8 cellular contexts compared by ENCODE assay signal in the genomic region with DNA sequence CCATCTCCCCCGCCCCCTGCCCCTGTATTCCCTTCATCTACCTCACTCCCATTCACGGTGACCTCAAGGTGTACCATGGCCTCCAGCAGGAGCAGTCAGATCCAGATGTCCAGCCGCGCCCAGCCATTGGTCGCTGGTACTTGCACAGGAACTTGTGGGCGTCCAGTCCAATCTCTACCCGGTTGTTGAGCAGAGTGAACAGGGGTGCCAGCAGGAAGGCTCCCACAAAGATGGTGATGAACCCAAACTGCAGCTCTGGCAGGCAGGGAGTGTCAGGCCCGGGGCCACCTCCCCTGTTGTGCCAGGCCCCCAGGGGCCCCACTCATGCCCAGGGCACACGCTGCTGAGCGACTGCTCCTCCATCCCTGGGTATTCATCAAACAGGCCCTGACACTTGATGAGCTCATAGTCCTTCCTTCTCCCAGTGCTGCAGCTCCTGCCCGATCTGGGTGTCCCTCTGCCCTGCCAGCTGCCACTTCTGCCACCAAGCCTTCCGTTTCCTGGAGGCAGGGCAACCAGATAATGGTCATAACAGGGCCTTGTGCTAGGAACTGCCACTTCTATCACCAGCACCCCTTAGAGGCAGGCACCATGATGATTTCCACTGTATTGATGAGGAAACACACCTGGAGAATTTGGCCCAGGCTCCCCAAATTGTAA. TPM values are rescaled to one million over a fixed set of nuclear protein-coding genes. Genes with fewer than 3 reads are reported as not detected.
DNase-seq lines count a peak whose midpoint lies in the region; ATAC-seq, FAIRE-seq and TF ChIP-seq lines count a peak whose summit lies in the region.

No MANE protein-coding gene starts in this region.

- DNase-seq in T-helper 2 cell treated with Interferon-gamma antibody and Interleukin-4, amounts not matched to agents 5 μg/mL and 100 μg/mL, for 36 hours (ENCODE audit: low spot score): no peak
- DNase-seq in T-helper 2 cell: no peak
- DNase-seq in K562 (ENCODE audit: extremely low read depth in 1 of 4, low spot score in 3 of 4): no peak
- DNase-seq in tibial artery: no peak
- no peak for DNase-seq in islet precursor cell
- DNase-seq in NOMO-1 (lab: John Stamatoyannopoulos, UW; ENCODE audit: unreplicated experiment in 2 of 2): no peak

- TF ChIP-seq RAD21 in K562 (CRISPR knock-in tag; conservative IDR thresholded peaks at IDR 0.05 in 1 of 2, IDR thresholded peaks at IDR 0.05 in 1 of 2): no peak

- H3K4me3 Mint-ChIP-seq in T-helper 2 cell treated with Interferon-gamma antibody and Interleukin-4, amounts not matched to agents 5 μg/mL and 100 μg/mL, for 36 hours: peak overlapping the region; percentile 31

- CTCF ChIA-PET in K562 (lab: Yijun Ruan, JAX; ENCODE audit: low intra/inter-chr PET ratio): no interaction called here

- H3K27ac ChIP-seq in K562 (ENCODE audit: extremely low read depth, low read depth, low read length): no peak overlapping the region
- no peak overlapping the region for H3K27ac ChIP-seq in muscle layer of colon (ENCODE audit: low read depth, low read length)
- peak overlapping the region; percentile 41 to 54 for H3K27ac ChIP-seq in tibial artery

- H3K27ac Mint-ChIP-seq in T-helper 2 cell treated with Interferon-gamma antibody and Interleukin-4, amounts not matched to agents 5 μg/mL and 100 μg/mL, for 36 hours: peak overlapping the region; percentile 34

- ATAC-seq in K562 (no peak), HG03196 (IDR thresholded peaks at IDR 0.05; ENCODE audit: unreplicated experiment) (no peak)

- no TSS peak for BruUV-seq in K562 (replicated peaks; lab: Mats Ljungman, UMichigan)

- H3K27me3 ChIP-seq in K562 (ENCODE audit: control insufficient read depth in 2 of 2, insufficient read depth in 2 of 2, low read length in 2 of 2) (no peaks in the 10 kb centered on the region), muscle layer of colon (ENCODE audit: control insufficient read depth in 1 of 2, insufficient read depth in 2 of 2, low read length in 2 of 2) (no peaks in the 10 kb centered on the region), tibial artery (no peaks in the 10 kb centered on the region)

- H3K4me1 ChIP-seq in K562 (replicated peaks in 1 of 2; ENCODE audit: control insufficient read depth in 2 of 2, insufficient read depth in 2 of 2, low read length in 2 of 2) (peaks cover 15 to 27% of the 10 kb centered on the region in 2 experiments; a peak in 4 of 5 replicates), muscle layer of colon (ENCODE audit: insufficient read depth, low read length) (peaks cover 15% of the 10 kb centered on the region), tibial artery (peaks cover 0 to 18% (median 13%) of the 10 kb centered on the region in 4 donors)

- H3K4me3 ChIP-seq in K562: no peak overlapping the region
- peak overlapping the region in 1 of 2 donors; percentile 53 for H3K4me3 ChIP-seq in muscle layer of colon (ENCODE audit: low read depth in 1 of 2, low read length in 2 of 2)
- H3K4me3 ChIP-seq in tibial artery: peak overlapping the region; percentile 51 to 54

- TF ChIP-seq CTCF in K562 (IDR thresholded peaks at IDR 0.05 in 2 of 3, conservative IDR thresholded peaks at IDR 0.05 in 1 of 3; ENCODE audit: insufficient read depth in 2 of 3, low read depth in 1 of 3, low read length in 3 of 3): no peak
- TF ChIP-seq CTCF in tibial artery (IDR thresholded peaks at IDR 0.05): no peak

- no peak for TF ChIP-seq EP300 in K562 (IDR thresholded peaks at IDR 0.05; ENCODE audit: low read length)

- H3K36me3 Mint-ChIP-seq in T-helper 2 cell treated with Interferon-gamma antibody and Interleukin-4, amounts not matched to agents 5 μg/mL and 100 μg/mL, for 36 hours (ENCODE audit: low read depth): no peaks in the 10 kb centered on the region

- no peaks in the 10 kb centered on the region for H3K79me2 ChIP-seq in K562 (ENCODE audit: control insufficient read depth, insufficient read depth, low read length)

- peaks cover 3% of the 10 kb centered on the region for H3K9me1 ChIP-seq in K562 (ENCODE audit: control insufficient read depth, insufficient read depth, low read length)

- H3K4me2 ChIP-seq in K562 (ENCODE audit: insufficient read depth, low read length): peak overlapping the region; percentile 70; the same call in 1 of the 2 replicates

- peaks cover 21% of the 10 kb centered on the region for H3K4me1 Mint-ChIP-seq in T-helper 2 cell treated with Interferon-gamma antibody and Interleukin-4, amounts not matched to agents 5 μg/mL and 100 μg/mL, for 36 hours (ENCODE audit: low read depth)

- H4K20me1 ChIP-seq in K562 (replicated peaks; ENCODE audit: control insufficient read depth, insufficient read depth, low read length): no peaks in the 10 kb centered on the region

- in situ Hi-C loops in K562 (cut with MboI): no loop called here

- intact Hi-C loops in K562 (cut with micrococcal nuclease): no loop called here
- intact Hi-C loops in tibial artery (cut with DNase I; ENCODE audit: low total_unique reads): no loop called here

- H3K9ac ChIP-seq in K562 (ENCODE audit: insufficient read depth in 1 of 2, low read depth in 2 of 2, low read length in 2 of 2): peak overlapping the region in 1 of 2 experiments; percentile 86; a peak in 2 of 4 replicates
- peak overlapping the region; percentile 27 for H3K9ac ChIP-seq in muscle layer of colon (ENCODE audit: low read length)

- no peak for FAIRE-seq in K562 (lab: Jason Lieb, UNC)

- no peaks in the 10 kb centered on the region for H3K9me3 ChIP-seq in K562 (replicated peaks; ENCODE audit: control insufficient read depth, insufficient read depth, low read depth, low read length)
- H3K9me3 ChIP-seq in muscle layer of colon (ENCODE audit: low read length): no peaks in the 10 kb centered on the region
- H3K9me3 ChIP-seq in tibial artery: no peaks in the 10 kb centered on the region

- no peak for TF ChIP-seq POLR2A in K562 (conservative IDR thresholded peaks at IDR 0.05)

- peaks cover 7% of the 10 kb centered on the region for H3K27me3 Mint-ChIP-seq in T-helper 2 cell treated with Interferon-gamma antibody and Interleukin-4, amounts not matched to agents 5 μg/mL and 100 μg/mL, for 36 hours (ENCODE audit: low read depth)

- H2AFZ ChIP-seq in K562 (ENCODE audit: low read depth, low read length): peak overlapping the region; percentile 90

- H3K36me3 ChIP-seq in K562 (ENCODE audit: control insufficient read depth, insufficient read depth, low read length) (no peaks in the 10 kb centered on the region), muscle layer of colon (ENCODE audit: insufficient read depth, low read length) (no peaks in the 10 kb centered on the region), tibial artery (no peaks in the 10 kb centered on the region)

- POLR2A ChIA-PET in K562 (lab: Yijun Ruan, JAX): interaction anchor here (0.9 to 3.3 kb wide), 7 partner anchors 8 to 132 kb away, joined by 3 to 21 read pairs (median 4); no protein-coding TSS in a partner anchor

- no peaks in the 10 kb centered on the region for H3K9me3 Mint-ChIP-seq in T-helper 2 cell treated with Interferon-gamma antibody and Interleukin-4, amounts not matched to agents 5 μg/mL and 100 μg/mL, for 36 hours

- 64% methylated on average over 12 of the region's 12 CpGs for WGBS in K562 (ENCODE audit: insufficient coverage, low coverage, missing lambda C conversion rate)

TF ChIP-seq in K562, 482 proteins besides CTCF, POLR2A, EP300 and RAD21:
- TF ChIP-seq EHMT2 (IDR thresholded peaks at IDR 0.05) (no peak), ZNF717 (CRISPR knock-in tag; IDR thresholded peaks at IDR 0.05) (no peak)

RNA-seq across cellular contexts. Expression of a gene that starts 5.7 kb away (rescaled TPM):
- total RNA-seq in K562 (2011; cell fraction: chromatin; rRNA removed; ENCODE audit: low replicate concordance): 15.4 and 51.0 TPM in 2 replicates
- 25.4 and 38.4 TPM in 2 replicates for total RNA-seq in K562 (2011; cell fraction: nucleolus; rRNA removed)
- total RNA-seq in K562 (2011; cell fraction: nucleoplasm; rRNA removed): 20.2 and 22.1 TPM in 2 replicates
- 6.3 and 7.0 TPM in 2 replicates for total RNA-seq in K562 (2014; rRNA removed)
- total RNA-seq in K562 (2014; rRNA removed; fragmentation: Illumina TruSeq; extraction: Trizol): 2.7 and 4.3 TPM in 2 replicates
- 5.2 and 6.0 TPM in 2 replicates for total RNA-seq in K562 (2015; rRNA removed; fragmentation: Illumina TruSeq; extraction: Trizol)
- total RNA-seq in K562 (2021): 11.2 and 15.1 TPM in 2 replicates
- 21.0 and 33.1 TPM in 2 replicates for polyA plus RNA-seq in K562 (2011; rRNA removed)
- polyA plus RNA-seq in K562 (2011; cell fraction: cytosol; rRNA removed): 31.5 and 39.3 TPM in 2 replicates
- polyA plus RNA-seq in K562 (2011; cell fraction: nucleus; rRNA removed): 84.8 and 93.8 TPM in 2 replicates
- 14.3 and 15.2 TPM in 2 replicates for polyA plus RNA-seq in K562 (2012)
- 4.4 and 10.8 TPM in 2 replicates for polyA plus RNA-seq in K562 (2014; fragmentation: Illumina TruSeq; extraction: Trizol)
- polyA plus RNA-seq in K562 (2014; fragmentation: Nextera tagmentation; extraction: Ambion mirVana): 1 to 10 TPM in 1 of 2 experiments, under 1 TPM in 1; 0.73 to 1.1 TPM
- 14.8 and 17.1 TPM in 2 replicates for polyA plus RNA-seq in K562 (2014; rRNA removed)
- 7.3 and 9.1 TPM in 2 replicates for polyA minus RNA-seq in K562 (2011; rRNA and poly(A)+ RNA removed)
- polyA minus RNA-seq in K562 (2011; cell fraction: cytosol; rRNA and poly(A)+ RNA removed): 9.3 and 17.2 TPM in 2 replicates
- polyA minus RNA-seq in K562 (2011; cell fraction: nucleus; rRNA and poly(A)+ RNA removed): 17.2 and 21.5 TPM in 2 replicates

RNA-seq across cellular contexts. Expression of a gene that starts 18.8 kb away (rescaled TPM):
- 6.0 and 32.3 TPM in 2 replicates for total RNA-seq in K562 (2011; cell fraction: chromatin; rRNA removed; ENCODE audit: low replicate concordance)
- total RNA-seq in K562 (2011; cell fraction: nucleolus; rRNA removed): 25.7 and 37.9 TPM in 2 replicates
- 15.3 and 20.1 TPM in 2 replicates for total RNA-seq in K562 (2011; cell fraction: nucleoplasm; rRNA removed)
- total RNA-seq in K562 (2014; rRNA removed): 19.9 and 27.8 TPM in 2 replicates
- 3.3 and 3.7 TPM in 2 replicates for total RNA-seq in K562 (2014; rRNA removed; fragmentation: Illumina TruSeq; extraction: Trizol)
- total RNA-seq in K562 (2015; rRNA removed; fragmentation: Illumina TruSeq; extraction: Trizol): 8.0 and 8.3 TPM in 2 replicates
- 17.8 and 20.9 TPM in 2 replicates for total RNA-seq in K562 (2021)
- 10.9 and 15.9 TPM in 2 replicates for polyA plus RNA-seq in K562 (2011; rRNA removed)
- polyA plus RNA-seq in K562 (2011; cell fraction: cytosol; rRNA removed): 14.2 and 28.7 TPM in 2 replicates
- polyA plus RNA-seq in K562 (2011; cell fraction: nucleus; rRNA removed): 22.8 and 30.9 TPM in 2 replicates
- polyA plus RNA-seq in K562 (2012): 16.0 and 21.8 TPM in 2 replicates
- 8.1 and 13.6 TPM in 2 replicates for polyA plus RNA-seq in K562 (2014; fragmentation: Illumina TruSeq; extraction: Trizol)
- under 1 TPM; 0.17 to 0.32 TPM for polyA plus RNA-seq in K562 (2014; fragmentation: Nextera tagmentation; extraction: Ambion mirVana)
- 10.3 and 15.5 TPM in 2 replicates for polyA plus RNA-seq in K562 (2014; rRNA removed)
- 11.8 and 19.8 TPM in 2 replicates for polyA minus RNA-seq in K562 (2011; rRNA and poly(A)+ RNA removed)
- polyA minus RNA-seq in K562 (2011; cell fraction: cytosol; rRNA and poly(A)+ RNA removed): 18.6 and 24.7 TPM in 2 replicates
- 21.7 and 22.7 TPM in 2 replicates for polyA minus RNA-seq in K562 (2011; cell fraction: nucleus; rRNA and poly(A)+ RNA removed)

Comparison
In these comparisons a context has a peak if more than half of its experiments do, and no peak if none do; other contexts are left out.
1. H3K27ac ChIP-seq: peak in tibial artery (2 of 2); none in K562 (single experiment) and muscle layer of colon (single experiment).